ENCODE assay signal across 17 cellular contexts in genomic region chr3:196357905-196358304, GRCh38. TPM values are rescaled to one million over a fixed set of nuclear protein-coding genes. Genes with fewer than 3 reads are reported as not detected.
"Had no signal": no experiment of that assay in that cellular context is flagged by ENCODE, and none has a peak within 500 bp of the region (broad histone marks: within the 10 kb centered on the region; RNA-seq: fewer than 3 reads in every experiment).

No MANE protein-coding gene starts in this region.

- H3K27ac Mint-ChIP-seq: activated B cell treated with CpG ODN at 0.5 μM for 24 hours; activated naive CD8-positive, alpha-beta T cell treated with anti-CD3 and anti-CD28 coated beads, Interleukin-2, amount 50 U/mL, for 24 hours; stimulated activated memory B cell treated with anti-CD40 and anti-IgM and Interleukin-4, amounts not matched to agents 10 μg/mL and 1 μg/mL and 100 μg/mL, for 72 hours had no signal

- H3K4me3 ChIP-seq: ascending aorta, breast epithelium, hepatocyte, left lung, transverse colon had no signal

- H3K27me3 Mint-ChIP-seq: activated B cell treated with CpG ODN at 0.5 μM for 24 hours; activated naive CD8-positive, alpha-beta T cell treated with anti-CD3 and anti-CD28 coated beads, Interleukin-2, amount 50 U/mL, for 24 hours; naive B cell; stimulated activated memory B cell treated with anti-CD40 and anti-IgM and Interleukin-4, amounts not matched to agents 10 μg/mL and 1 μg/mL and 100 μg/mL, for 72 hours had no signal

- H3K4me3 Mint-ChIP-seq: activated B cell treated with CpG ODN at 0.5 μM for 24 hours; activated naive CD8-positive, alpha-beta T cell treated with anti-CD3 and anti-CD28 coated beads, Interleukin-2, amount 50 U/mL, for 24 hours; naive B cell; stimulated activated memory B cell treated with anti-CD40 and anti-IgM and Interleukin-4, amounts not matched to agents 10 μg/mL and 1 μg/mL and 100 μg/mL, for 72 hours had no signal

- DNase-seq: activated B cell treated with CpG ODN at 0.5 μM for 24 hours; activated naive CD4-positive, alpha-beta T cell treated with Interleukin-2 at 50 U/mL for 16 hours; activated naive CD8-positive, alpha-beta T cell treated with anti-CD3 and anti-CD28 coated beads, Interleukin-2, amount 50 U/mL, for 24 hours; activated T-cell treated with anti-CD3 and anti-CD28 coated beads, Interleukin-2, amount 50 U/mL, for 48 hours; left lung; mammary epithelial cell; naive B cell; substantia nigra; transverse colon had no signal

- ATAC-seq: activated naive CD8-positive, alpha-beta T cell treated with anti-CD3 and anti-CD28 coated beads, Interleukin-2, amount 50 U/mL, for 24 hours; esophagus mucosa; left lung; stimulated activated memory B cell treated with anti-CD40 and anti-IgM and Interleukin-4, amounts not matched to agents 10 μg/mL and 1 μg/mL and 100 μg/mL, for 72 hours had no signal

- H3K9me3 Mint-ChIP-seq: activated B cell treated with CpG ODN at 0.5 μM for 24 hours; activated naive CD8-positive, alpha-beta T cell treated with anti-CD3 and anti-CD28 coated beads, Interleukin-2, amount 50 U/mL, for 24 hours; naive B cell; stimulated activated memory B cell treated with anti-CD40 and anti-IgM and Interleukin-4, amounts not matched to agents 10 μg/mL and 1 μg/mL and 100 μg/mL, for 72 hours had no signal

- H3K4me1 Mint-ChIP-seq: activated B cell treated with CpG ODN at 0.5 μM for 24 hours; activated naive CD8-positive, alpha-beta T cell treated with anti-CD3 and anti-CD28 coated beads, Interleukin-2, amount 50 U/mL, for 24 hours; stimulated activated memory B cell treated with anti-CD40 and anti-IgM and Interleukin-4, amounts not matched to agents 10 μg/mL and 1 μg/mL and 100 μg/mL, for 72 hours had no signal

RNA-seq across cellular contexts. Expression of gene TM4SF19, which starts 19.7 kb away (rescaled TPM):
- total RNA-seq: activated B cell treated with CpG ODN at 0.5 μM for 24 hours; ascending aorta; cerebellum; hepatocyte; mammary epithelial cell; renal cortical epithelial cell; T-helper 2 cell treated with Interferon-gamma antibody and Interleukin-4, amounts not matched to agents 100 ng/mL and 5 ng/mL, for 36 hours; transverse colon had no signal
- polyA plus RNA-seq: hepatocyte had no signal

RNA-seq across cellular contexts. Expression of gene DYNLT2B, which starts 39.9 kb away (rescaled TPM):
- total RNA-seq: ascending aorta had no signal
